Comparison of ENCODE assay signal across 15 cellular contexts in the genomic region with DNA sequence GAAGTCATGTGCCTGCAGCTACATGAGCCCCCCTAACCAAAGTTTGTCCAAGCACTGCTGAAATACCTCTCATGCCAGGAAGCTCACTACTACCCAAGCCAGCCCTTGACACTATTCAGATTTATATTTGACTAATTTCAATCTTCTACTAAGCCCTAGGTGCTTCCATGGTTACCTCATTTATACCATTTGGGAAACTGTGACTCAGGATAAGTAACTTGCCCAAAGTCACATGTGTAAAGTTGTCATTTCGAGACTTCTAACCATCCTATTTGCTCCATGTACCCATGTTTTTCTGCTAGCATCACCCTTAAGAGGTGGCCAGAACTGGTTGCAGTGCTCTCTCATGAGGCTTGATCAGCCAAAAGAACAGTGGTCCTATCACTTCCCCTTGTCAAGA. TPM values are rescaled to one million over a fixed set of nuclear protein-coding genes. Genes with fewer than 3 reads are reported as not detected.
DNase-seq lines count a peak whose midpoint lies in the region; ATAC-seq and TF ChIP-seq lines count a peak whose summit lies in the region.
"Had no signal": no experiment of that assay in that cellular context is flagged by ENCODE, and none has a peak within 500 bp of the region (broad histone marks: within the 10 kb centered on the region; RNA-seq: fewer than 3 reads in every experiment).

No MANE protein-coding gene starts in this region.

- peak; percentile 25 for DNase-seq in activated CD4-positive, alpha-beta T cell treated with anti-CD3 and anti-CD28 coated beads for 36 hours
- DNase-seq in activated CD4-positive, alpha-beta T cell treated with anti-CD3 and anti-CD28 coated beads, Interleukin-2, amount 10 ng/mL, durations not matched to agents 7 days and 5 days = no peak
- no peak for DNase-seq in left ventricle myocardium inferior
- DNase-seq in heart left ventricle = no peak
- DNase-seq in epithelial cell of prostate (ENCODE audit: low read depth, low spot score) = no peak
- DNase-seq in thyroid gland = no peak
- DNase-seq in dedifferentiated amniotic fluid mesenchymal stem cell (ENCODE audit: extremely low spot score) = no peak
- DNase-seq: H9, Karpas-422, MM.1S, NCI-H1105, NCI-H187, NCI-H446 treated with DMSO at 0.1 percent for 48 hours had no signal

- H3K27ac ChIP-seq in left ventricle myocardium inferior (replicated peaks) = peak overlapping the region; percentile 32
- H3K27ac ChIP-seq in heart left ventricle = peak overlapping the region in 1 of 12 donors; percentile 50
- H3K27ac ChIP-seq in epithelial cell of prostate = peak overlapping the region; percentile 51
- peak overlapping the region; percentile 73 to 92 (median 78) for H3K27ac ChIP-seq in thyroid gland
- H3K27ac ChIP-seq: C4-2B had no signal

- no peaks in the 10 kb centered on the region for H3K36me3 Mint-ChIP-seq in activated CD4-positive, alpha-beta T cell treated with anti-CD3 and anti-CD28 coated beads for 36 hours (ENCODE audit: low read depth)
- no peaks in the 10 kb centered on the region for H3K36me3 Mint-ChIP-seq in activated CD4-positive, alpha-beta T cell treated with anti-CD3 and anti-CD28 coated beads, Interleukin-2, amount 10 ng/mL, durations not matched to agents 7 days and 5 days (ENCODE audit: low read depth)

- no peak for TF ChIP-seq CTCF in left ventricle myocardium inferior (IDR thresholded peaks at IDR 0.05; ENCODE audit: borderline replicate concordance)
- no peak for TF ChIP-seq CTCF in heart left ventricle (IDR thresholded peaks at IDR 0.05)
- no peak for TF ChIP-seq CTCF in thyroid gland (IDR thresholded peaks at IDR 0.05)

- H3K9me3 ChIP-seq in left ventricle myocardium inferior (replicated peaks) = no peaks in the 10 kb centered on the region
- no peaks in the 10 kb centered on the region for H3K9me3 ChIP-seq in heart left ventricle
- H3K9me3 ChIP-seq in thyroid gland = no peaks in the 10 kb centered on the region

- H3K4me3 ChIP-seq in left ventricle myocardium inferior (no peak overlapping the region), heart left ventricle (no peak overlapping the region), thyroid gland (replicated peaks in 1 of 3) (no peak overlapping the region)

- CTCF ChIA-PET in activated CD4-positive, alpha-beta T cell treated with anti-CD3 and anti-CD28 coated beads for 36 hours (lab: Charles Lee) = interaction anchor here (0.6 to 6.9 kb wide), 7 partner anchors 9 to 304 kb away, joined by 3 to 81 read pairs (median 3); no protein-coding TSS in a partner anchor
- CTCF ChIA-PET in activated CD4-positive, alpha-beta T cell treated with anti-CD3 and anti-CD28 coated beads, Interleukin-2, amount 10 ng/mL, durations not matched to agents 7 days and 5 days (lab: Charles Lee) = interaction anchor here (0.6 to 1.2 kb wide), 4 partner anchors 16 to 300 kb away, joined by 3 to 4 read pairs (median 3); no protein-coding TSS in a partner anchor

- 93 to 100% (median 95%) methylated on average over 1 of the region's 1 CpG for WGBS in heart left ventricle, 4 donors
- WGBS in thyroid gland, 2 donors = 96% methylated on average over 1 of the region's 1 CpG

- no peak for TF ChIP-seq POLR2A in heart left ventricle (IDR thresholded peaks at IDR 0.05)
- TF ChIP-seq POLR2A in thyroid gland (IDR thresholded peaks at IDR 0.05) = no peak

- ATAC-seq in activated CD4-positive, alpha-beta T cell treated with anti-CD3 and anti-CD28 coated beads for 36 hours = peak; percentile 92
- ATAC-seq in heart left ventricle = no peak
- ATAC-seq in GM18517 (IDR thresholded peaks at IDR 0.05; ENCODE audit: unreplicated experiment) = no peak

- no peaks in the 10 kb centered on the region for H3K9me3 Mint-ChIP-seq in activated CD4-positive, alpha-beta T cell treated with anti-CD3 and anti-CD28 coated beads for 36 hours (ENCODE audit: low read depth)
- peaks cover 4% of the 10 kb centered on the region for H3K9me3 Mint-ChIP-seq in activated CD4-positive, alpha-beta T cell treated with anti-CD3 and anti-CD28 coated beads, Interleukin-2, amount 10 ng/mL, durations not matched to agents 7 days and 5 days

- intact Hi-C loops in activated CD4-positive, alpha-beta T cell treated with anti-CD3 and anti-CD28 coated beads for 36 hours (cut with DNase I, micrococcal nuclease) = loop anchor here in 1 of 2 experiments (1.0 kb wide), 2 partner anchors 14 to 292 kb away; no protein-coding TSS in a partner anchor
- intact Hi-C loops in left ventricle myocardium inferior (cut with micrococcal nuclease) = loop anchor here (5.0 kb wide), 1 partner anchor 42 kb away; no protein-coding TSS in a partner anchor
- intact Hi-C loops in heart left ventricle (cut with DNase I) = loop anchor here in 5 of 10 donors (2.0 to 10.0 kb wide), 4 partner anchors 108 to 805 kb away; a partner anchor contains a TSS
- intact Hi-C loops in thyroid gland (cut with DNase I) = loop anchor here (10.0 kb wide), 1 partner anchor 105 kb away; a partner anchor contains a TSS

- no peak overlapping the region for H3K27ac Mint-ChIP-seq in activated CD4-positive, alpha-beta T cell treated with anti-CD3 and anti-CD28 coated beads for 36 hours
- H3K27ac Mint-ChIP-seq in activated CD4-positive, alpha-beta T cell treated with anti-CD3 and anti-CD28 coated beads, Interleukin-2, amount 10 ng/mL, durations not matched to agents 7 days and 5 days = no peak overlapping the region
- H3K27ac Mint-ChIP-seq: H9 had no signal

- POLR2A ChIA-PET in activated CD4-positive, alpha-beta T cell treated with anti-CD3 and anti-CD28 coated beads for 36 hours (lab: Charles Lee) = interaction anchor here (0.5 to 1.1 kb wide), 4 partner anchors 15 to 292 kb away, joined by 3 to 5 read pairs (median 3); no protein-coding TSS in a partner anchor
- POLR2A ChIA-PET in activated CD4-positive, alpha-beta T cell treated with anti-CD3 and anti-CD28 coated beads, Interleukin-2, amount 10 ng/mL, durations not matched to agents 7 days and 5 days (lab: Charles Lee) = no interaction called here

- H3K27me3 Mint-ChIP-seq in activated CD4-positive, alpha-beta T cell treated with anti-CD3 and anti-CD28 coated beads for 36 hours = peaks cover 6% of the 10 kb centered on the region
- no peaks in the 10 kb centered on the region for H3K27me3 Mint-ChIP-seq in activated CD4-positive, alpha-beta T cell treated with anti-CD3 and anti-CD28 coated beads, Interleukin-2, amount 10 ng/mL, durations not matched to agents 7 days and 5 days

- no peaks in the 10 kb centered on the region for H3K36me3 ChIP-seq in left ventricle myocardium inferior
- no peaks in the 10 kb centered on the region for H3K36me3 ChIP-seq in heart left ventricle
- H3K36me3 ChIP-seq in thyroid gland = no peaks in the 10 kb centered on the region

- peaks cover 28% of the 10 kb centered on the region for H3K4me1 Mint-ChIP-seq in activated CD4-positive, alpha-beta T cell treated with anti-CD3 and anti-CD28 coated beads for 36 hours
- H3K4me1 Mint-ChIP-seq in activated CD4-positive, alpha-beta T cell treated with anti-CD3 and anti-CD28 coated beads, Interleukin-2, amount 10 ng/mL, durations not matched to agents 7 days and 5 days = peaks cover 11% of the 10 kb centered on the region
- H3K4me1 Mint-ChIP-seq: H9 had no signal

- no peak overlapping the region for H3K4me3 Mint-ChIP-seq in activated CD4-positive, alpha-beta T cell treated with anti-CD3 and anti-CD28 coated beads for 36 hours
- no peak overlapping the region for H3K4me3 Mint-ChIP-seq in activated CD4-positive, alpha-beta T cell treated with anti-CD3 and anti-CD28 coated beads, Interleukin-2, amount 10 ng/mL, durations not matched to agents 7 days and 5 days
- H3K4me3 Mint-ChIP-seq: H9 had no signal

- H3K4me1 ChIP-seq in left ventricle myocardium inferior (peaks cover 37% of the 10 kb centered on the region), heart left ventricle (peaks cover 9 to 54% (median 29%) of the 10 kb centered on the region in 12 donors), thyroid gland (peaks cover 20 to 40% of the 10 kb centered on the region in 2 donors)

- no peaks in the 10 kb centered on the region for H3K27me3 ChIP-seq in left ventricle myocardium inferior (ENCODE audit: low read depth)
- H3K27me3 ChIP-seq in heart left ventricle = no peaks in the 10 kb centered on the region
- no peaks in the 10 kb centered on the region for H3K27me3 ChIP-seq in thyroid gland

RNA-seq across cellular contexts. Expression of a gene that starts 20.7 kb away (rescaled TPM):
- under 1 TPM; 0.11 to 0.34 TPM for total RNA-seq in activated CD4-positive, alpha-beta T cell treated with anti-CD3 and anti-CD28 coated beads for 36 hours
- total RNA-seq in activated CD4-positive, alpha-beta T cell treated with anti-CD3 and anti-CD28 coated beads, Interleukin-2, amount 10 ng/mL, durations not matched to agents 7 days and 5 days = not detected
- total RNA-seq in left ventricle myocardium inferior (12.3 TPM), heart left ventricle (10 to 100 TPM in 6 of 9 donors, 1 to 10 TPM in 3; 3.0 to 57.9 (median 18.6) TPM), thyroid gland (10 to 100 TPM; 25.4 to 35.3 (median 32.6) TPM)
- polyA plus RNA-seq in heart left ventricle = 10 to 100 TPM in 1 of 2 donors, 1 to 10 TPM in 1; 8.0 to 40.5 TPM
